Comparison of ENCODE assay signal across 12 cellular contexts in genomic region chr11:94525933-94526332, GRCh38. TPM values are rescaled to one million over a fixed set of nuclear protein-coding genes. Genes with fewer than 3 reads are reported as not detected.
DNase-seq lines count a peak whose midpoint lies in the region; ATAC-seq, FAIRE-seq and TF ChIP-seq lines count a peak whose summit lies in the region.
"Had no signal": no experiment of that assay in that cellular context is flagged by ENCODE, and none has a peak within 500 bp of the region (broad histone marks: within the 10 kb centered on the region; RNA-seq: fewer than 3 reads in every experiment).

No MANE protein-coding gene starts in this region.

- ATAC-seq in omental fat pad (ENCODE audit: low FRiP score) (no peak), GM18498 (IDR thresholded peaks at IDR 0.05; ENCODE audit: unreplicated experiment) (no peak)

- H3K4me1 Mint-ChIP-seq in Calu3 (ENCODE audit: low read depth, unreplicated experiment), result peaks cover 13% of the 10 kb centered on the region

- H3K4me3 Mint-ChIP-seq in Calu3 (ENCODE audit: low read depth, unreplicated experiment), result no peak overlapping the region

- no peaks in the 10 kb centered on the region for H3K27me3 Mint-ChIP-seq in Calu3 (ENCODE audit: unreplicated experiment)

- TF ChIP-seq CTCF in Calu3 (IDR thresholded peaks at IDR 0.05; ENCODE audit: unreplicated experiment) (no peak), omental fat pad (IDR thresholded peaks at IDR 0.05) (no peak)

- CTCF ChIA-PET in Calu3 (lab: Charles Lee), result interaction anchor here (1.3 kb wide), 1 partner anchor 11 kb away, joined by 3 read pairs; no protein-coding TSS in a partner anchor

- no TSS peak for BruUV-seq in Calu3 (replicated peaks; lab: Mats Ljungman, UMichigan)

- peaks cover 4% of the 10 kb centered on the region for H3K36me3 Mint-ChIP-seq in Calu3 (ENCODE audit: insufficient read depth, unreplicated experiment)

- intact Hi-C loops in Calu3 (cut with micrococcal nuclease; ENCODE audit: unreplicated experiment), result no loop called here

- peak overlapping the region; percentile 23 for H3K27ac Mint-ChIP-seq in Calu3 (ENCODE audit: unreplicated experiment)

- no peaks in the 10 kb centered on the region for H3K9me3 Mint-ChIP-seq in Calu3 (ENCODE audit: low read depth, unreplicated experiment)

- no peak for FAIRE-seq in GM19239 (lab: Jason Lieb, UNC)

- DNase-seq in Calu3 (peak; percentile 68), NCI-H2227 treated with DMSO at 0.1 percent for 48 hours (lab: John Stamatoyannopoulos, UW) (peak; percentile 22), dermis blood vessel endothelial cell (peak; percentile 73), omental fat pad (ENCODE audit: low spot score) (peak; percentile 54), superior temporal gyrus (ENCODE audit: extremely low spot score) (no peak), GM19239 (ENCODE audit: insufficient read length, low spot score) (no peak)
- DNase-seq in activated CD4-positive, alpha-beta T cell treated with anti-CD3 and anti-CD28 coated beads for 48 hours, result no peak
- DNase-seq: COR-L47, NCI-H2081 treated with DMSO at 0.1 percent for 48 hours had no signal

RNA-seq across cellular contexts. Expression of gene C11orf97, which starts 13.7 kb away (rescaled TPM):
- not detected in 2 replicates for total RNA-seq in Calu3 (2022)
- total RNA-seq in dermis blood vessel endothelial cell, result not detected in 2 replicates
- total RNA-seq in omental fat pad, result not detected
- total RNA-seq: activated CD8-positive, alpha-beta memory T cell treated with anti-CD3 and anti-CD28 coated beads for 36 hours; epithelial cell of proximal tubule had no signal

RNA-seq across cellular contexts. Expression of gene FUT4, which starts 17.8 kb away (rescaled TPM):
- total RNA-seq in Calu3 (2022), result 28.6 and 32.9 TPM in 2 replicates
- 6.4 and 6.5 TPM in 2 replicates for total RNA-seq in dermis blood vessel endothelial cell
- total RNA-seq in omental fat pad, result 1 to 10 TPM; 4.2 to 7.4 (median 6.9) TPM

RNA-seq across cellular contexts. Expression of gene ANKRD49, which starts 32.1 kb away (rescaled TPM):
- total RNA-seq in Calu3 (2022) (10.1 and 10.3 TPM in 2 replicates), dermis blood vessel endothelial cell (11.2 and 15.7 TPM in 2 replicates), omental fat pad (10 to 100 TPM in 2 of 4 donors, 1 to 10 TPM in 2; 7.2 to 25.2 (median 9.3) TPM)

RNA-seq across cellular contexts. Expression of gene MRE11, which starts 32.3 kb away (rescaled TPM):
- total RNA-seq in Calu3 (2022) (25.6 and 27.2 TPM in 2 replicates), dermis blood vessel endothelial cell (14.0 and 19.6 TPM in 2 replicates), omental fat pad (10 to 100 TPM; 10.4 to 21.0 (median 14.4) TPM)

RNA-seq across cellular contexts. Expression of gene PIWIL4, which starts 41.2 kb away (rescaled TPM):
- 7.7 and 9.9 TPM in 2 replicates for total RNA-seq in Calu3 (2022)
- total RNA-seq in dermis blood vessel endothelial cell, result 0.79 and 1.2 TPM in 2 replicates
- total RNA-seq in omental fat pad, result 1 to 10 TPM; 2.3 to 6.0 (median 2.7) TPM

Comparison
In these comparisons a context has a peak if more than half of its experiments do, and no peak if none do; other contexts are left out.
1. DNase-seq: peak in Calu3 (single experiment), NCI-H2227 treated with DMSO at 0.1 percent for 48 hours (single experiment), dermis blood vessel endothelial cell (single experiment) and omental fat pad (single experiment); none in activated CD4-positive, alpha-beta T cell treated with anti-CD3 and anti-CD28 coated beads for 48 hours (single experiment), superior temporal gyrus (single experiment) and GM19239 (single experiment).